ENCODE assay signal across 1 cellular context in genomic region chr6:129432738-129433137, GRCh38.
TF ChIP-seq lines count a peak whose summit lies in the region.

No MANE protein-coding gene starts in this region.

TF ChIP-seq in GM12878, 131 proteins besides CTCF, POLR2A, EP300 and RAD21 (continued from another document):
- TF ChIP-seq ZNF592 (IDR thresholded peaks at IDR 0.05) (no peak), CBX3 (IDR thresholded peaks at IDR 0.05; ENCODE audit: borderline replicate concordance, low read depth) (no peak), MYB (IDR thresholded peaks at IDR 0.05; ENCODE audit: borderline replicate concordance, low read depth, low read length) (no peak), E2F8 (IDR thresholded peaks at IDR 0.05; ENCODE audit: low read depth, partially characterized antibody) (no peak), ETV6 (conservative IDR thresholded peaks at IDR 0.05 in 1 of 2, IDR thresholded peaks at IDR 0.05 in 1 of 2; ENCODE audit: borderline replicate concordance in 1 of 2, low read depth in 1 of 2) (no peak), NKRF (conservative IDR thresholded peaks at IDR 0.05) (no peak), SIN3A (IDR thresholded peaks at IDR 0.05; ENCODE audit: low read depth, low read length) (no peak), ZBTB40 (IDR thresholded peaks at IDR 0.05; ENCODE audit: borderline replicate concordance) (no peak), SMC3 (IDR thresholded peaks at IDR 0.05; ENCODE audit: borderline replicate concordance, low read length) (no peak)
